In the genomic region with DNA sequence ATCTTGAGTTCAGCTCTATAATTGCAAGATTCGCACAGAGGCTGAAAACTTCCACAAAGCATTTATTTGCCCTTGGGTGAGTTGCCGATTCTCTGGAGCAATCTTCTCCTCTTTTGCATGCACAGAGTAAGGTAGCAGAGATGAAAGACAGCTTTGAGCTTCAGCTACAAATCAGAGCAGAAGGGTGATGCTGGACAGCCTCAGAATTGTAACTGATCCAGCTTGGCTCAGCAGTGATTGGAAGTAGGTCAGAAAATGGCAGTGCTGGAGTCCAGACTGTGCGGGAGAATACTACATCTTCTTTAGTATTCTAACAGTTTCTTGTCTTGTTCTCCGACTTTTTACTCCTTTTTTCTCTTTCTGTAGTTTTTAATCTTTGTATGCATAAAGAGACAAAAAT, we compare ENCODE assay signal across 17 cellular contexts. TPM values are rescaled to one million over a fixed set of nuclear protein-coding genes. Genes with fewer than 3 reads are reported as not detected.
DNase-seq lines count a peak whose midpoint lies in the region; ATAC-seq, FAIRE-seq and TF ChIP-seq lines count a peak whose summit lies in the region.
"Had no signal": no experiment of that assay in that cellular context is flagged by ENCODE, and none has a peak within 500 bp of the region (broad histone marks: within the 10 kb centered on the region; RNA-seq: fewer than 3 reads in every experiment).

No MANE protein-coding gene starts in this region.

- H2BK5ac ChIP-seq in H1 (ENCODE audit: low read depth, low read length) (no peak overlapping the region), mesenchymal stem cell (ENCODE audit: low read depth, low read length, poor library complexity, severe bottlenecking) (no peak overlapping the region)

- H2BK12ac ChIP-seq in H1 (ENCODE audit: low read depth, low read length), result no peak overlapping the region
- H2BK12ac ChIP-seq in mesenchymal stem cell (ENCODE audit: low read length in 2 of 2), result no peak overlapping the region

- H2BK15ac ChIP-seq in H1 (ENCODE audit: low read length), result no peak overlapping the region
- no peak overlapping the region for H2BK15ac ChIP-seq in mesenchymal stem cell (ENCODE audit: low read depth, poor library complexity, severe bottlenecking)

- TF ChIP-seq EP300 in H1 (IDR thresholded peaks at IDR 0.05; ENCODE audit: borderline replicate concordance in 1 of 2, low read depth in 2 of 2, low read length in 2 of 2), result no peak

- H3K9ac ChIP-seq in H1 (replicated peaks in 1 of 4; ENCODE audit: extremely low read depth in 1 of 4, low read depth in 3 of 4, low read length in 3 of 4) (no peak overlapping the region), mesenchymal stem cell (ENCODE audit: low read length) (no peak overlapping the region)
- H3K9ac ChIP-seq: BLaER1 had no signal

- H3K4me3 Mint-ChIP-seq in naive thymus-derived CD4-positive, alpha-beta T cell, result no peak overlapping the region
- H3K4me3 Mint-ChIP-seq: CD8-positive, alpha-beta memory T cell had no signal

- H3K4me3 ChIP-seq in H1 (ENCODE audit: extremely low read depth in 1 of 4, insufficient read depth in 2 of 4, low read depth in 3 of 4, low read length in 4 of 4) (no peak overlapping the region), mesenchymal stem cell (ENCODE audit: insufficient read depth in 1 of 2, low read depth in 1 of 2, low read length in 2 of 2) (no peak overlapping the region)
- H3K4me3 ChIP-seq in naive thymus-derived CD4-positive, alpha-beta T cell (ENCODE audit: low read length), result no peak overlapping the region
- H3K4me3 ChIP-seq in effector memory CD4-positive, alpha-beta T cell (ENCODE audit: insufficient read depth, low read depth, low read length, poor library complexity, severe bottlenecking), result no peak overlapping the region
- H3K4me3 ChIP-seq: BLaER1, GM12878 had no signal

- H3K23ac ChIP-seq in H1 (ENCODE audit: insufficient read length), result no peak overlapping the region
- H3K23ac ChIP-seq in mesenchymal stem cell (ENCODE audit: low read length in 2 of 2), result no peak overlapping the region

- CTCF ChIA-PET in H1 (lab: Charles Lee; ENCODE audit: partially characterized antibody), result interaction anchor here (0.6 kb wide), 1 partner anchor 1633 kb away, joined by 3 read pairs; no protein-coding TSS in a partner anchor
- CTCF ChIA-PET in naive thymus-derived CD4-positive, alpha-beta T cell (lab: Charles Lee), result no interaction called here

- H3K14ac ChIP-seq in H1 (ENCODE audit: insufficient read length), result no peak overlapping the region
- H3K14ac ChIP-seq in mesenchymal stem cell (ENCODE audit: low read length in 2 of 2), result no peak overlapping the region

- H4K20me1 ChIP-seq in H1 (replicated peaks in 1 of 2; ENCODE audit: control insufficient read depth in 1 of 2, insufficient read depth in 2 of 2, low read length in 2 of 2), result no peaks in the 10 kb centered on the region
- H4K20me1 ChIP-seq: BLaER1 had no signal

- H3K79me1 ChIP-seq in H1 (ENCODE audit: low read depth, low read length), result no peaks in the 10 kb centered on the region
- no peaks in the 10 kb centered on the region for H3K79me1 ChIP-seq in mesenchymal stem cell (replicated peaks; ENCODE audit: low read length, poor library complexity, severe bottlenecking)

- no peaks in the 10 kb centered on the region for H3K36me3 Mint-ChIP-seq in naive thymus-derived CD4-positive, alpha-beta T cell
- H3K36me3 Mint-ChIP-seq: CD8-positive, alpha-beta memory T cell had no signal

- TF ChIP-seq POLR2A in H1 (IDR thresholded peaks at IDR 0.05; ENCODE audit: control extremely low read depth in 1 of 2, low read depth in 2 of 2, low read length in 2 of 2), result no peak

- H3K9me3 ChIP-seq in H1 (ENCODE audit: insufficient read depth in 2 of 2, low read depth in 1 of 2, low read length in 1 of 2), result no peaks in the 10 kb centered on the region
- H3K9me3 ChIP-seq in naive thymus-derived CD4-positive, alpha-beta T cell (ENCODE audit: control insufficient read depth in 2 of 3, low read length in 3 of 3), result no peaks in the 10 kb centered on the region
- H3K9me3 ChIP-seq in mesenchymal stem cell (ENCODE audit: control insufficient read depth, low read length), result no peaks in the 10 kb centered on the region
- no peaks in the 10 kb centered on the region for H3K9me3 ChIP-seq in effector memory CD4-positive, alpha-beta T cell (ENCODE audit: control insufficient read depth, low read length)
- H3K9me3 ChIP-seq: BLaER1, Caco-2 had no signal

- no peak overlapping the region for H3K56ac ChIP-seq in H1 (replicated peaks; ENCODE audit: insufficient read length, low read depth, low read length)

- DNase-seq in SHP77 (lab: John Stamatoyannopoulos, UW) (peak; percentile 41 to 49), SHP77 treated with DMSO at 0.1 percent for 48 hours (lab: John Stamatoyannopoulos, UW) (no peak), H1 (ENCODE audit: low read depth in 1 of 2, low spot score in 2 of 2) (no peak), medulla oblongata (ENCODE audit: extremely low spot score) (peak; percentile 60), superior temporal gyrus (ENCODE audit: extremely low spot score) (peak; percentile 64), mesenchymal stem cell (no peak)
- no peak for DNase-seq in naive thymus-derived CD4-positive, alpha-beta T cell
- DNase-seq in effector memory CD4-positive, alpha-beta T cell, result no peak
- DNase-seq: Caco-2; CD8-positive, alpha-beta memory T cell had no signal

- H3K36me3 ChIP-seq in H1 (ENCODE audit: control insufficient read depth in 2 of 4, insufficient read depth in 4 of 4, low read length in 3 of 4) (no peaks in the 10 kb centered on the region), mesenchymal stem cell (ENCODE audit: control insufficient read depth in 1 of 2, insufficient read depth in 2 of 2, low read depth in 1 of 2, low read length in 2 of 2) (no peaks in the 10 kb centered on the region)
- no peaks in the 10 kb centered on the region for H3K36me3 ChIP-seq in naive thymus-derived CD4-positive, alpha-beta T cell (ENCODE audit: control insufficient read depth in 2 of 3, insufficient read depth in 3 of 3, low read length in 3 of 3)
- no peaks in the 10 kb centered on the region for H3K36me3 ChIP-seq in effector memory CD4-positive, alpha-beta T cell (ENCODE audit: control insufficient read depth, insufficient read depth, low read length)
- H3K36me3 ChIP-seq: BLaER1 had no signal

- TF ChIP-seq CTCF in H1 (IDR thresholded peaks at IDR 0.05; ENCODE audit: control extremely low read depth in 1 of 3, insufficient read depth in 1 of 3, low read depth in 1 of 3, low read length in 3 of 3), result no peak

- no peaks in the 10 kb centered on the region for H3K23me2 ChIP-seq in H1 (ENCODE audit: low read depth, low read length)

- no peak overlapping the region for H4K5ac ChIP-seq in H1 (ENCODE audit: insufficient read length, low read depth, low read length)

- H2AK5ac ChIP-seq in H1 (ENCODE audit: low read depth, low read length), result no peak overlapping the region
- H2AK5ac ChIP-seq in mesenchymal stem cell (ENCODE audit: low read length, severe bottlenecking), result no peak overlapping the region

- H2BK120ac ChIP-seq in H1 (replicated peaks; ENCODE audit: low read depth, low read length), result no peak overlapping the region
- no peak overlapping the region for H2BK120ac ChIP-seq in mesenchymal stem cell (ENCODE audit: low read depth, low read length)

- H3K9me3 Mint-ChIP-seq in naive thymus-derived CD4-positive, alpha-beta T cell, result peaks cover 0 to 9% (median 0%) of the 10 kb centered on the region in 11 donors

- no peaks in the 10 kb centered on the region for H3K79me2 ChIP-seq in H1 (ENCODE audit: control insufficient read depth in 1 of 2, insufficient read depth in 2 of 2, low read length in 2 of 2)

- H3K4ac ChIP-seq in H1 (replicated peaks; ENCODE audit: insufficient read length, low read depth, low read length), result no peak overlapping the region
- no peak overlapping the region for H3K4ac ChIP-seq in mesenchymal stem cell (ENCODE audit: low read depth in 1 of 2, low read length in 2 of 2)

- H4K91ac ChIP-seq in H1 (replicated peaks; ENCODE audit: insufficient read length, low read length), result no peak overlapping the region
- no peak overlapping the region for H4K91ac ChIP-seq in mesenchymal stem cell (ENCODE audit: low read length)

- no peak for FAIRE-seq in H1 (lab: Jason Lieb, UNC)
- FAIRE-seq: GM12878, H54 had no signal

- H3K27me3 ChIP-seq in H1 (replicated peaks in 1 of 4; ENCODE audit: control insufficient read depth in 3 of 4, extremely low read depth in 1 of 4, insufficient read depth in 3 of 4, low read length in 3 of 4), result no peaks in the 10 kb centered on the region
- no peaks in the 10 kb centered on the region for H3K27me3 ChIP-seq in naive thymus-derived CD4-positive, alpha-beta T cell (ENCODE audit: control insufficient read depth in 2 of 2, insufficient read depth in 2 of 2, low read length in 2 of 2)
- peaks cover 0 to 3% of the 10 kb centered on the region in 2 experiments for H3K27me3 ChIP-seq in mesenchymal stem cell (ENCODE audit: control insufficient read depth in 1 of 2, insufficient read depth in 1 of 2, low read length in 2 of 2)
- H3K27me3 ChIP-seq in effector memory CD4-positive, alpha-beta T cell (replicated peaks; ENCODE audit: control insufficient read depth, insufficient read depth, low read length, poor library complexity, severe bottlenecking), result no peaks in the 10 kb centered on the region
- H3K27me3 ChIP-seq: BLaER1 had no signal

- H3K4me2 ChIP-seq in H1 (ENCODE audit: insufficient read depth in 1 of 2, low read depth in 2 of 2, low read length in 2 of 2) (no peak overlapping the region), mesenchymal stem cell (ENCODE audit: low read length, poor library complexity, severe bottlenecking) (no peak overlapping the region)
- H3K4me2 ChIP-seq: BLaER1 had no signal

- H3K18ac ChIP-seq in H1 (ENCODE audit: extremely low read depth, low read length) (no peak overlapping the region), mesenchymal stem cell (ENCODE audit: low read depth in 1 of 2, low read length in 2 of 2) (no peak overlapping the region)

- POLR2A ChIA-PET in H1 (lab: Charles Lee; ENCODE audit: partially characterized antibody), result no interaction called here
- POLR2A ChIA-PET in naive thymus-derived CD4-positive, alpha-beta T cell (lab: Charles Lee), result no interaction called here

- no peaks in the 10 kb centered on the region for H3K27me3 Mint-ChIP-seq in naive thymus-derived CD4-positive, alpha-beta T cell
- H3K27me3 Mint-ChIP-seq: CD8-positive, alpha-beta memory T cell had no signal

- 89% methylated on average over 4 of the region's 4 CpGs; no CpG with 5 or more reads in 1 of the 2 experiments for WGBS in H1 (ENCODE audit: extremely low coverage in 1 of 2, insufficient coverage in 1 of 2, insufficient read length in 1 of 2, insufficient replicate concordance in 2 of 2, low coverage in 1 of 2, low lambda C conversion rate in 2 of 2, missing lambda C conversion rate in 1 of 2), 2 experiments
- WGBS in mesenchymal stem cell, result 92% methylated on average over 2 of the region's 4 CpGs

- TF ChIP-seq RAD21 in H1 (IDR thresholded peaks at IDR 0.05 in 1 of 2, conservative IDR thresholded peaks at IDR 0.05 in 1 of 2; ENCODE audit: low read depth in 2 of 2, low read length in 2 of 2), result no peak

- H3K27ac ChIP-seq in H1 (ENCODE audit: low read depth, low read length) (no peak overlapping the region), mesenchymal stem cell (ENCODE audit: low read length, poor library complexity, severe bottlenecking) (no peak overlapping the region)
- no peak overlapping the region for H3K27ac ChIP-seq in naive thymus-derived CD4-positive, alpha-beta T cell (ENCODE audit: low read depth, low read length)
- no peak overlapping the region for H3K27ac ChIP-seq in effector memory CD4-positive, alpha-beta T cell (ENCODE audit: insufficient read depth, low read length, poor library complexity, severe bottlenecking)
- H3K27ac ChIP-seq: 22Rv1, BLaER1 had no signal

- H4K8ac ChIP-seq in H1 (ENCODE audit: extremely low read depth, insufficient read depth, low read length) (no peak overlapping the region), mesenchymal stem cell (ENCODE audit: low read length) (no peak overlapping the region)

- H3K4me1 Mint-ChIP-seq in naive thymus-derived CD4-positive, alpha-beta T cell, result no peaks in the 10 kb centered on the region
- H3K4me1 Mint-ChIP-seq: CD8-positive, alpha-beta memory T cell had no signal

- H3K27ac Mint-ChIP-seq in naive thymus-derived CD4-positive, alpha-beta T cell, result no peak overlapping the region
- H3K27ac Mint-ChIP-seq: CD8-positive, alpha-beta memory T cell had no signal

- intact Hi-C loops in naive thymus-derived CD4-positive, alpha-beta T cell (cut with micrococcal nuclease), result no loop called here

- H2AFZ ChIP-seq in H1 (ENCODE audit: low read length) (peak overlapping the region; percentile 72; the same call in 1 of the 2 replicates), mesenchymal stem cell (ENCODE audit: low read depth, low read length) (no peak overlapping the region)

- no peak overlapping the region for H2BK20ac ChIP-seq in H1 (ENCODE audit: low read length)

- H3K4me1 ChIP-seq in H1 (replicated peaks in 1 of 4; ENCODE audit: control insufficient read depth in 3 of 4, insufficient read depth in 4 of 4, low read length in 3 of 4) (no peaks in the 10 kb centered on the region), mesenchymal stem cell (ENCODE audit: control insufficient read depth, insufficient read depth, low read depth, low read length) (no peaks in the 10 kb centered on the region)
- no peaks in the 10 kb centered on the region for H3K4me1 ChIP-seq in naive thymus-derived CD4-positive, alpha-beta T cell (ENCODE audit: control insufficient read depth in 2 of 2, insufficient read depth in 2 of 2, low read length in 2 of 2)
- no peaks in the 10 kb centered on the region for H3K4me1 ChIP-seq in effector memory CD4-positive, alpha-beta T cell (ENCODE audit: control insufficient read depth, insufficient read depth, low read length, poor library complexity, severe bottlenecking)
- H3K4me1 ChIP-seq: BLaER1, Caco-2 had no signal

- ATAC-seq in naive thymus-derived CD4-positive, alpha-beta T cell, result no peak
- ATAC-seq: GM12878, HCT116 had no signal

RNA-seq across cellular contexts. Expression of gene CDC14C, which starts 55.4 kb away (rescaled TPM):
- not detected in 2 replicates for total RNA-seq in H1 (2021; fragmentation: NEBNext Ultra II Directional; extraction: Animal tissue kit (Norgen Biotek cat#: 25700))
- polyA plus RNA-seq in H1 (2011; rRNA removed), result 0.09 TPM in 1 of 2 replicates, not detected in the other
- not detected for polyA plus RNA-seq in H1 (2011; cell fraction: cytosol; rRNA removed)
- not detected for polyA plus RNA-seq in H1 (2011; cell fraction: nucleus; rRNA removed)
- polyA plus RNA-seq in H1 (2012, experiment 1 of 2), result 0.28 TPM in 1 of 4 replicates, not detected in the others
- polyA plus RNA-seq in H1 (2012, experiment 2 of 2), result not detected
- polyA plus RNA-seq in H1 (2013, experiment 1 of 2), result 0.02 TPM
- polyA plus RNA-seq in H1 (2013, experiment 2 of 2), result 0.06 TPM
- 0.09 and 0.22 TPM in 2 replicates for polyA minus RNA-seq in H1 (2011; rRNA and poly(A)+ RNA removed)
- polyA minus RNA-seq in H1 (2011; cell fraction: cytosol; rRNA and poly(A)+ RNA removed), result not detected
- polyA minus RNA-seq in H1 (2011; cell fraction: nucleus; rRNA and poly(A)+ RNA removed), result not detected
- total RNA-seq in naive thymus-derived CD4-positive, alpha-beta T cell, result not detected
- polyA plus RNA-seq in naive thymus-derived CD4-positive, alpha-beta T cell, result not detected
- not detected for polyA plus RNA-seq in mesenchymal stem cell (2013, experiment 1 of 2)
- polyA plus RNA-seq in mesenchymal stem cell (2013, experiment 2 of 2), result not detected
- total RNA-seq: A673; Caco-2; CD8-positive, alpha-beta memory T cell; Daoy; GM12878 had no signal
- polyA plus RNA-seq: CD8-positive, alpha-beta memory T cell had no signal

Comparison
In these comparisons a context has a peak if more than half of its experiments do, and no peak if none do; other contexts are left out.
1. DNase-seq: peak in SHP77 (2 of 2), medulla oblongata (single experiment) and superior temporal gyrus (single experiment); none in SHP77 treated with DMSO at 0.1 percent for 48 hours (single experiment), H1 (0 of 2), naive thymus-derived CD4-positive, alpha-beta T cell (0 of 9), mesenchymal stem cell (single experiment) and effector memory CD4-positive, alpha-beta T cell (0 of 3).